Comparison of ENCODE assay signal across 6 cellular contexts in the genomic region with DNA sequence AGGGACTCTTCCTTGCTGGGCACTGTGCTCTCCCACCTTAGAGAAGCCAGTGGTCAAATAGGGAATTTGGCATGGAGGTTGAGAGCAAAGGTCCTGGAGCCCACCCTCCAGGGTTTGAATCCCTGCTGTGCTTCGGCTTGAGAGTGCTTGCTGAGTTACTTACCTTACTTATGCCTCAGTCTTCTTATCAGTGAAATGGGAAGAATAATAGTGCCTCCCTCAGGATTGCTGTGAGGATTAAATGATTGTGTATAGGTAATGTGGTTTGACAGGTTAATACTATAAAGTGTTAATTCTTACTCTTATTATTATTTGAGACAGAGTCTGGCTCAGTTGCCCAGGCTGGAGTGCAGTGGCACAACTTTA.
"Had no signal": no experiment of that assay in that cellular context is flagged by ENCODE, and none has a peak within 500 bp of the region (broad histone marks: within the 10 kb centered on the region; RNA-seq: fewer than 3 reads in every experiment).

No MANE protein-coding gene starts in this region.

- H3K4me3 ChIP-seq: adrenal gland, breast epithelium, MG63, SK-N-MC had no signal

- ATAC-seq: Right ventricle myocardium inferior had no signal

- H3K4me1 ChIP-seq: adrenal gland, breast epithelium had no signal

- H3K9me3 ChIP-seq: adrenal gland, breast epithelium, MG63 had no signal

- H3K27me3 ChIP-seq: adrenal gland, breast epithelium, MG63 had no signal

- H3K27ac ChIP-seq: adrenal gland, breast epithelium, SK-N-MC, VCaP had no signal

- H3K36me3 ChIP-seq: adrenal gland, breast epithelium, MG63 had no signal
